Comparison of ENCODE assay signal across 11 cellular contexts in genomic region chr5:179274321-179275315, GRCh38.
A peak's percentile ranks its signal among the peaks of the same experiment; 100 is the strongest.
DNase-seq lines count a peak whose midpoint lies in the region; ATAC-seq, FAIRE-seq and TF ChIP-seq lines count a peak whose summit lies in the region.
"Had no signal": no experiment of that assay in that cellular context is flagged by ENCODE, and none has a peak within 500 bp of the region (broad histone marks: within the 10 kb centered on the region; RNA-seq: fewer than 3 reads in every experiment).

No MANE protein-coding gene starts in this region.

- H3K18ac ChIP-seq in mesendoderm (ENCODE audit: low read length): no peak overlapping the region

- no peak overlapping the region for H3K4me2 ChIP-seq in smooth muscle cell
- no peak overlapping the region for H3K4me2 ChIP-seq in mesendoderm (ENCODE audit: low read length)

- H2AFZ ChIP-seq in smooth muscle cell (ENCODE audit: low read depth): no peak overlapping the region

- peak overlapping the region; percentile 91 for H3K27ac Mint-ChIP-seq in chondrocyte (ENCODE audit: unreplicated experiment)
- H3K27ac Mint-ChIP-seq: CD8-positive, alpha-beta T cell had no signal

- H3K79me1 ChIP-seq in mesendoderm (ENCODE audit: low read length): no peaks in the 10 kb centered on the region

- H3K4me1 ChIP-seq in kidney (ENCODE audit: control insufficient read depth in 1 of 2, insufficient read depth in 1 of 2, low read depth in 1 of 2, low read length in 2 of 2): peaks cover 0 to 12% of the 10 kb centered on the region in 2 donors
- H3K4me1 ChIP-seq in smooth muscle cell (ENCODE audit: low read depth): peaks cover 11% of the 10 kb centered on the region
- H3K4me1 ChIP-seq in mesendoderm (ENCODE audit: control insufficient read depth, low read depth, low read length): no peaks in the 10 kb centered on the region
- H3K4me1 ChIP-seq: SJCRH30 had no signal

- no peak overlapping the region for H2BK120ac ChIP-seq in mesendoderm (ENCODE audit: low read depth, low read length)

- FAIRE-seq in kidney (lab: Jason Lieb, UNC): no peak

- no peaks in the 10 kb centered on the region for H3K27me3 Mint-ChIP-seq in chondrocyte (ENCODE audit: low read depth)

- H3K27ac ChIP-seq in kidney (ENCODE audit: low read depth in 2 of 2, low read length in 2 of 2): peak overlapping the region; percentile 43 to 63
- H3K27ac ChIP-seq in smooth muscle cell (ENCODE audit: low read depth): peak overlapping the region; percentile 49
- H3K27ac ChIP-seq in mesendoderm (ENCODE audit: low read depth, low read length): no peak overlapping the region
- H3K27ac ChIP-seq: SJCRH30 had no signal

- no peak overlapping the region for H2BK5ac ChIP-seq in mesendoderm (ENCODE audit: low read length)

- TF ChIP-seq CTCF in chondrocyte (IDR thresholded peaks at IDR 0.05) (peak; percentile 52), kidney (IDR thresholded peaks at IDR 0.05; ENCODE audit: borderline replicate concordance, extremely low read depth, insufficient read depth) (no peak), smooth muscle cell (IDR thresholded peaks at IDR 0.05; ENCODE audit: borderline replicate concordance, insufficient read depth, poor library complexity, severe bottlenecking) (no peak)

- H3F3A ChIP-seq in smooth muscle cell (ENCODE audit: low read depth): no peaks in the 10 kb centered on the region

- H3K9me3 Mint-ChIP-seq in chondrocyte (ENCODE audit: low read depth): no peaks in the 10 kb centered on the region
- H3K9me3 Mint-ChIP-seq: CD8-positive, alpha-beta T cell had no signal

- no peaks in the 10 kb centered on the region for H4K20me1 ChIP-seq in smooth muscle cell (ENCODE audit: low read depth)

- H3K4ac ChIP-seq in mesendoderm (ENCODE audit: low read depth, low read length): no peak overlapping the region

- H4K5ac ChIP-seq in mesendoderm (ENCODE audit: low read length): no peak overlapping the region

- H3K79me2 ChIP-seq in smooth muscle cell (ENCODE audit: low read depth) (no peaks in the 10 kb centered on the region), mesendoderm (ENCODE audit: control insufficient read depth, insufficient read depth, low read length) (no peaks in the 10 kb centered on the region)

- no peak for ATAC-seq in HG03135 (IDR thresholded peaks at IDR 0.05; ENCODE audit: unreplicated experiment)
- no peak for ATAC-seq in left lobe of liver
- ATAC-seq: CD8-positive, alpha-beta T cell had no signal

- H4K8ac ChIP-seq in mesendoderm (ENCODE audit: low read depth, low read length): no peak overlapping the region

- no peaks in the 10 kb centered on the region for H3K36me3 Mint-ChIP-seq in chondrocyte (ENCODE audit: low read depth)
- H3K36me3 Mint-ChIP-seq: CD8-positive, alpha-beta T cell had no signal

- H3K27me3 ChIP-seq in H7 (ENCODE audit: control insufficient read depth, insufficient read depth, low read length) (no peaks in the 10 kb centered on the region), smooth muscle cell (ENCODE audit: low read depth) (no peaks in the 10 kb centered on the region), mesendoderm (ENCODE audit: insufficient read depth, low read length, poor library complexity) (no peaks in the 10 kb centered on the region)
- H3K27me3 ChIP-seq: SJCRH30 had no signal

- H3K4me3 ChIP-seq in H7 (ENCODE audit: insufficient read depth, low read depth, low read length) (no peak overlapping the region), kidney (ENCODE audit: low read length in 2 of 2) (no peak overlapping the region), smooth muscle cell (no peak overlapping the region), mesendoderm (ENCODE audit: low read length) (no peak overlapping the region)
- H3K4me3 ChIP-seq: SJCRH30 had no signal

- H3K4me3 Mint-ChIP-seq in chondrocyte (ENCODE audit: unreplicated experiment): no peak overlapping the region
- H3K4me3 Mint-ChIP-seq: CD8-positive, alpha-beta T cell had no signal

- no peak overlapping the region for H2AK5ac ChIP-seq in mesendoderm (ENCODE audit: low read length)

- H3K4me1 Mint-ChIP-seq in chondrocyte (ENCODE audit: low read depth): peaks cover 61% of the 10 kb centered on the region

- no peak overlapping the region for H3K56ac ChIP-seq in mesendoderm (ENCODE audit: low read length)

- no peak overlapping the region for H3K23ac ChIP-seq in mesendoderm (ENCODE audit: low read length)

- DNase-seq in H7 (peak; percentile 84), chondrocyte (ENCODE audit: low spot score) (peak; percentile 66), kidney (peak; percentile 62), smooth muscle cell (lab: John Stamatoyannopoulos, UW; ENCODE audit: unreplicated experiment) (no peak), NCI-H526 (lab: John Stamatoyannopoulos, UW) (no peak), mesendoderm (no peak), left lobe of liver (ENCODE audit: low spot score) (no peak)
- DNase-seq: CD8-positive, alpha-beta T cell; NCI-H345; SJCRH30 had no signal

- WGBS in smooth muscle cell (ENCODE audit: low lambda C conversion rate): 93% methylated on average over 26 of the region's 26 CpGs
- WGBS in mesendoderm (ENCODE audit: extremely low coverage, insufficient coverage, low lambda C conversion rate): no CpG with 5 or more reads among the region's 26 CpGs

- intact Hi-C loops in kidney (cut with DNase I): no loop called here

- H3K9me3 ChIP-seq in kidney (ENCODE audit: control insufficient read depth in 1 of 2, low read length in 2 of 2) (no peaks in the 10 kb centered on the region), smooth muscle cell (replicated peaks; ENCODE audit: low read depth) (no peaks in the 10 kb centered on the region)
- H3K9me3 ChIP-seq: SJCRH30 had no signal

- no peak overlapping the region for H2BK15ac ChIP-seq in mesendoderm (replicated peaks; ENCODE audit: low read depth)

- H3K36me3 ChIP-seq in H7 (replicated peaks; ENCODE audit: control insufficient read depth, insufficient read depth, low read length): no peaks in the 10 kb centered on the region
- H3K36me3 ChIP-seq in kidney (ENCODE audit: control insufficient read depth in 1 of 2, insufficient read depth in 2 of 2, low read length in 2 of 2): no peaks in the 10 kb centered on the region
- H3K36me3 ChIP-seq in smooth muscle cell (ENCODE audit: low read depth): no peaks in the 10 kb centered on the region
- no peaks in the 10 kb centered on the region for H3K36me3 ChIP-seq in mesendoderm (ENCODE audit: control insufficient read depth, insufficient read depth, low read length)
- H3K36me3 ChIP-seq: SJCRH30 had no signal

- H3K9ac ChIP-seq in kidney (ENCODE audit: low read length in 2 of 2) (no peak overlapping the region), smooth muscle cell (ENCODE audit: low read depth) (no peak overlapping the region), mesendoderm (ENCODE audit: low read length) (no peak overlapping the region)

Comparison
In these comparisons a context has a peak if more than half of its experiments do, and no peak if none do; other contexts are left out.
1. DNase-seq: peak in H7 (single experiment), chondrocyte (single experiment) and kidney (single experiment); none in smooth muscle cell (single experiment), NCI-H526 (0 of 2), mesendoderm (single experiment) and left lobe of liver (single experiment).